Comparison of ENCODE assay signal across 1 cellular context in the genomic region with DNA sequence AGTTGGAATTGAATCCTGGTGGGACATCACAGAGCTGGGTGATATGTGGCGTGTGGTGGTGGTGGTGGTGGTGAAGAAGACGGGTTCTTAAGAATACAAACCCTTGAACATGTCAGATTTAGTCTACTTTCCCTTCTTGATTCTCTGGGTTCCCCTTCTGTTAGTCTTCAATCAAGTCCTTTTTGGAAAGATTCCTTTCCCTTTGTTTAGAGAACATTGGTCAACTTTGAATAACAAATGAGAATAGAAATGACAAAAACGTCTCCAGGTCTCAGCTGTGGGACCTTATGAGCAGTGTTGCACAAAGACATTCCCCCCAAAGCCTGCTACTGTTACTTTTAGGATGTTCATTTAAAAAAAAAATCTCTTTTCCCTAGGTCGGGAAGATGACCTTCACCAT.
TF ChIP-seq lines count a peak whose summit lies in the region.

No MANE protein-coding gene starts in this region.

TF ChIP-seq in H1, 55 proteins besides CTCF, POLR2A, EP300 and RAD21:
- TF ChIP-seq, protein P1, sequence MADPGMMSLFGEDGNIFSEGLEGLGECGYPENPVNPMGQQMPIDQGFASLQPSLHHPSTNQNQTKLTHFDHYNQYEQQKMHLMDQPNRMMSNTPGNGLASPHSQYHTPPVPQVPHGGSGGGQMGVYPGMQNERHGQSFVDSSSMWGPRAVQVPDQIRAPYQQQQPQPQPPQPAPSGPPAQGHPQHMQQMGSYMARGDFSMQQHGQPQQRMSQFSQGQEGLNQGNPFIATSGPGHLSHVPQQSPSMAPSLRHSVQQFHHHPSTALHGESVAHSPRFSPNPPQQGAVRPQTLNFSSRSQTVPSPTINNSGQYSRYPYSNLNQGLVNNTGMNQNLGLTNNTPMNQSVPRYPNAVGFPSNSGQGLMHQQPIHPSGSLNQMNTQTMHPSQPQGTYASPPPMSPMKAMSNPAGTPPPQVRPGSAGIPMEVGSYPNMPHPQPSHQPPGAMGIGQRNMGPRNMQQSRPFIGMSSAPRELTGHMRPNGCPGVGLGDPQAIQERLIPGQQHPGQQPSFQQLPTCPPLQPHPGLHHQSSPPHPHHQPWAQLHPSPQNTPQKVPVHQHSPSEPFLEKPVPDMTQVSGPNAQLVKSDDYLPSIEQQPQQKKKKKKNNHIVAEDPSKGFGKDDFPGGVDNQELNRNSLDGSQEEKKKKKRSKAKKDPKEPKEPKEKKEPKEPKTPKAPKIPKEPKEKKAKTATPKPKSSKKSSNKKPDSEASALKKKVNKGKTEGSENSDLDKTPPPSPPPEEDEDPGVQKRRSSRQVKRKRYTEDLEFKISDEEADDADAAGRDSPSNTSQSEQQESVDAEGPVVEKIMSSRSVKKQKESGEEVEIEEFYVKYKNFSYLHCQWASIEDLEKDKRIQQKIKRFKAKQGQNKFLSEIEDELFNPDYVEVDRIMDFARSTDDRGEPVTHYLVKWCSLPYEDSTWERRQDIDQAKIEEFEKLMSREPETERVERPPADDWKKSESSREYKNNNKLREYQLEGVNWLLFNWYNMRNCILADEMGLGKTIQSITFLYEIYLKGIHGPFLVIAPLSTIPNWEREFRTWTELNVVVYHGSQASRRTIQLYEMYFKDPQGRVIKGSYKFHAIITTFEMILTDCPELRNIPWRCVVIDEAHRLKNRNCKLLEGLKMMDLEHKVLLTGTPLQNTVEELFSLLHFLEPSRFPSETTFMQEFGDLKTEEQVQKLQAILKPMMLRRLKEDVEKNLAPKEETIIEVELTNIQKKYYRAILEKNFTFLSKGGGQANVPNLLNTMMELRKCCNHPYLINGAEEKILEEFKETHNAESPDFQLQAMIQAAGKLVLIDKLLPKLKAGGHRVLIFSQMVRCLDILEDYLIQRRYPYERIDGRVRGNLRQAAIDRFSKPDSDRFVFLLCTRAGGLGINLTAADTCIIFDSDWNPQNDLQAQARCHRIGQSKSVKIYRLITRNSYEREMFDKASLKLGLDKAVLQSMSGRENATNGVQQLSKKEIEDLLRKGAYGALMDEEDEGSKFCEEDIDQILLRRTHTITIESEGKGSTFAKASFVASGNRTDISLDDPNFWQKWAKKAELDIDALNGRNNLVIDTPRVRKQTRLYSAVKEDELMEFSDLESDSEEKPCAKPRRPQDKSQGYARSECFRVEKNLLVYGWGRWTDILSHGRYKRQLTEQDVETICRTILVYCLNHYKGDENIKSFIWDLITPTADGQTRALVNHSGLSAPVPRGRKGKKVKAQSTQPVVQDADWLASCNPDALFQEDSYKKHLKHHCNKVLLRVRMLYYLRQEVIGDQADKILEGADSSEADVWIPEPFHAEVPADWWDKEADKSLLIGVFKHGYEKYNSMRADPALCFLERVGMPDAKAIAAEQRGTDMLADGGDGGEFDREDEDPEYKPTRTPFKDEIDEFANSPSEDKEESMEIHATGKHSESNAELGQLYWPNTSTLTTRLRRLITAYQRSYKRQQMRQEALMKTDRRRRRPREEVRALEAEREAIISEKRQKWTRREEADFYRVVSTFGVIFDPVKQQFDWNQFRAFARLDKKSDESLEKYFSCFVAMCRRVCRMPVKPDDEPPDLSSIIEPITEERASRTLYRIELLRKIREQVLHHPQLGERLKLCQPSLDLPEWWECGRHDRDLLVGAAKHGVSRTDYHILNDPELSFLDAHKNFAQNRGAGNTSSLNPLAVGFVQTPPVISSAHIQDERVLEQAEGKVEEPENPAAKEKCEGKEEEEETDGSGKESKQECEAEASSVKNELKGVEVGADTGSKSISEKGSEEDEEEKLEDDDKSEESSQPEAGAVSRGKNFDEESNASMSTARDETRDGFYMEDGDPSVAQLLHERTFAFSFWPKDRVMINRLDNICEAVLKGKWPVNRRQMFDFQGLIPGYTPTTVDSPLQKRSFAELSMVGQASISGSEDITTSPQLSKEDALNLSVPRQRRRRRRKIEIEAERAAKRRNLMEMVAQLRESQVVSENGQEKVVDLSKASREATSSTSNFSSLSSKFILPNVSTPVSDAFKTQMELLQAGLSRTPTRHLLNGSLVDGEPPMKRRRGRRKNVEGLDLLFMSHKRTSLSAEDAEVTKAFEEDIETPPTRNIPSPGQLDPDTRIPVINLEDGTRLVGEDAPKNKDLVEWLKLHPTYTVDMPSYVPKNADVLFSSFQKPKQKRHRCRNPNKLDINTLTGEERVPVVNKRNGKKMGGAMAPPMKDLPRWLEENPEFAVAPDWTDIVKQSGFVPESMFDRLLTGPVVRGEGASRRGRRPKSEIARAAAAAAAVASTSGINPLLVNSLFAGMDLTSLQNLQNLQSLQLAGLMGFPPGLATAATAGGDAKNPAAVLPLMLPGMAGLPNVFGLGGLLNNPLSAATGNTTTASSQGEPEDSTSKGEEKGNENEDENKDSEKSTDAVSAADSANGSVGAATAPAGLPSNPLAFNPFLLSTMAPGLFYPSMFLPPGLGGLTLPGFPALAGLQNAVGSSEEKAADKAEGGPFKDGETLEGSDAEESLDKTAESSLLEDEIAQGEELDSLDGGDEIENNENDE (IDR thresholded peaks at IDR 0.05; ENCODE audit: insufficient replicate concordance, low read length) = no peak
- TF ChIP-seq EGR1 (IDR thresholded peaks at IDR 0.05; ENCODE audit: borderline replicate concordance, low read depth, low read length) (no peak), HDAC6 (IDR thresholded peaks at IDR 0.05; ENCODE audit: low read depth, low read length) (no peak), USF2 (IDR thresholded peaks at IDR 0.05; ENCODE audit: low read length) (no peak), BCL11A (IDR thresholded peaks at IDR 0.05; ENCODE audit: low read depth in 2 of 2, low read length in 2 of 2) (no peak), MAFK (IDR thresholded peaks at IDR 0.05; ENCODE audit: low read depth, low read length) (no peak), SP1 (IDR thresholded peaks at IDR 0.05; ENCODE audit: low read depth, low read length) (no peak)
